In the genomic region with DNA sequence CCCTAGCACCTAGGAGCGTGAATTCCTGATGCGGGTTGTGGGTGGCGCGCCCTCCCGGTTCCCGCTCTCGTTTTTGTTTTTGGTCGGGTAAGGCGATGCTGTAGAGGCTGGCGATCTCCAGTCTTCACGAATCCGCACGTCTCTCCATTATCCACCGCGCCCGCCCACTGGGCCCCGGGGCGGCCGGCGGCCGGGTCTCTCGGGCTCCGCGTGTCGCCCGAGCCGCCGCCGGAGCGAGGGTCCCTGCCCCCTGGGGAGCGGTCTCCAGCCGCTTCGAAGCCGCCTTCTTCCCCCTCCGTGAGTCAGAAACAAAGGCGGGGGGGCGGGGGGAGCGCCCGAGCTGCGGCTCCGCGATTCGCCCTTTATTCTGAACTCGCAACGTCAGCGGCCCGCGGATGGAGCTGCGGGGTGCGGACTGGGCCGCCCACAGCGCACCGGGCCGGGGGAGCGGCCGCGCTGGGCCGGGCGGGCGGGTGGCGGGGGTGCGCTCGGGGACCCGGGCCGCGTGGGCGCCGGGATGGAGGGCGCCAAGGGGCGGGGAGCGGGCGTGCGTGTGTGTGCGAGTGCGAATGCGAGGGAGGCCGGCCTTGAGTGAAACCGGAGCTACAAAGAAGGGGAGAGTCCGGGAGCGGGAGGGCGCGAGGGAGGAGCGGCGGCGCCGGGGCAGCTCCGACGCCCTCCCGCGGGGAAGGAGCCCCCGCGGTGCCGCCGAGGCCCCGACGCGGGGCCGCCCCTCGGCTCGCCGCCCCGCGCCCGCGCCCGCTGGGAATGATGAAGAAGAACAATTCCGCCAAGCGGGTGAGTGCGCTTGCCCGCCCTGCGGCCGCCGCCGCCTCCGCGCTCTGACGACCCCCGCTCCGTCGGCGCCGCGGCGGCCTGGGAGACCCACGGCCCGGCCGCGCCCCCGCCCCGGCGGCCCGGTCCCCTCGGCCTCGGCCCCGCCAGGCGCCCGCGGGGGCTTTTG, we compare ENCODE assay signal across 8 cellular contexts. TPM values are rescaled to one million over a fixed set of nuclear protein-coding genes. Genes with fewer than 3 reads are reported as not detected.
DNase-seq lines count a peak whose midpoint lies in the region; ATAC-seq and TF ChIP-seq lines count a peak whose summit lies in the region.

A gene with protein sequence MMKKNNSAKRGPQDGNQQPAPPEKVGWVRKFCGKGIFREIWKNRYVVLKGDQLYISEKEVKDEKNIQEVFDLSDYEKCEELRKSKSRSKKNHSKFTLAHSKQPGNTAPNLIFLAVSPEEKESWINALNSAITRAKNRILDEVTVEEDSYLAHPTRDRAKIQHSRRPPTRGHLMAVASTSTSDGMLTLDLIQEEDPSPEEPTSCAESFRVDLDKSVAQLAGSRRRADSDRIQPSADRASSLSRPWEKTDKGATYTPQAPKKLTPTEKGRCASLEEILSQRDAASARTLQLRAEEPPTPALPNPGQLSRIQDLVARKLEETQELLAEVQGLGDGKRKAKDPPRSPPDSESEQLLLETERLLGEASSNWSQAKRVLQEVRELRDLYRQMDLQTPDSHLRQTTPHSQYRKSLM (plus strand): TSS at position 427 of the 964 bp plus-strand sequence. CDS start 342 bp downstream, at position 769.

- peak within 1 kb of the TSS; percentile 89 for H3K14ac ChIP-seq in H9 (ENCODE audit: insufficient read depth, low read length)

- H3K27me3 ChIP-seq in DOHH2 (ENCODE audit: control insufficient read depth, low read length) (no peaks in the 10 kb centered on the region), H9 (ENCODE audit: insufficient read depth, low read length) (no peaks in the 10 kb centered on the region; the same call in 1 of the 2 replicates), layer of hippocampus (ENCODE audit: control insufficient read depth, insufficient read depth, low read length) (no peaks in the 10 kb centered on the region)

- no peak within 1 kb of the TSS for H2BK20ac ChIP-seq in H9 (ENCODE audit: low read depth, low read length, poor library complexity, severe bottlenecking)

- H2AK5ac ChIP-seq in H9 (ENCODE audit: insufficient read length, low read length) = no peak within 1 kb of the TSS

- H3K36me3 ChIP-seq in DOHH2 (ENCODE audit: control insufficient read depth, low read length) = peaks cover 43% of the 10 kb centered on the region

- no peak within 1 kb of the TSS for H2BK5ac ChIP-seq in H9 (ENCODE audit: insufficient read length, low read length)

- H3K27me3 Mint-ChIP-seq in H9 (ENCODE audit: low read depth) = peaks cover 10% of the 10 kb centered on the region
- H3K27me3 Mint-ChIP-seq in chondrocyte (ENCODE audit: low read depth) = no peaks in the 10 kb centered on the region

- DNase-seq in H9 = peak; percentile 59
- DNase-seq in NCI-H2081 (lab: John Stamatoyannopoulos, UW) = peak; percentile 87 to 89
- peak; percentile 87 to 88 for DNase-seq in activated CD4-positive, alpha-beta T cell treated with anti-CD3 and anti-CD28 coated beads for 4 hours
- DNase-seq in chondrocyte (ENCODE audit: low spot score) = no peak
- peak; percentile 74 for DNase-seq in stimulated activated CD4-positive, alpha-beta T cell treated with anti-CD3 and anti-CD28 coated beads, Interleukin-1b, Interleukin-23, amount 100 ng/mL, for 48 hours

- H3K4me1 Mint-ChIP-seq in H9 (peaks cover 23 to 27% of the 10 kb centered on the region in 2 experiments), chondrocyte (ENCODE audit: low read depth) (peaks cover 52% of the 10 kb centered on the region)

- no peak within 1 kb of the TSS for H3K23ac ChIP-seq in H9 (ENCODE audit: insufficient read length, low read depth, low read length)

- H3K79me2 ChIP-seq in DOHH2 (ENCODE audit: control insufficient read depth, low read length) (peaks cover 62% of the 10 kb centered on the region), H9 (ENCODE audit: insufficient read depth, low read length) (0 out of 2 replicates have a peak, but pooled peaks cover 4% of the 10 kb centered on the region)

- H3K36me3 Mint-ChIP-seq in H9 (ENCODE audit: insufficient read depth in 1 of 3, low read depth in 3 of 3) (peaks cover 20 to 27% (median 23%) of the 10 kb centered on the region in 3 experiments), chondrocyte (ENCODE audit: low read depth) (peaks cover 19% of the 10 kb centered on the region)

- H3K4me2 ChIP-seq in DOHH2 (ENCODE audit: low read length) (peak within 1 kb of the TSS; percentile 95), H9 (ENCODE audit: insufficient read depth, insufficient read length, low read length) (peak within 1 kb of the TSS; percentile 74)

- H4K8ac ChIP-seq in H9 (replicated peaks; ENCODE audit: insufficient read length, low read depth, low read length) = no peak within 1 kb of the TSS

- no peak within 1 kb of the TSS for H3K56ac ChIP-seq in H9 (ENCODE audit: insufficient read length, low read depth, low read length)

- H2BK12ac ChIP-seq in H9 (ENCODE audit: insufficient read length, low read depth, low read length) = no peak within 1 kb of the TSS

- no peak within 1 kb of the TSS for H4K91ac ChIP-seq in H9 (ENCODE audit: insufficient read length, low read depth, low read length)

- H3K9me3 Mint-ChIP-seq in H9 (peaks cover 0 to 2% of the 10 kb centered on the region in 2 experiments; a peak in 1 of 5 replicates), chondrocyte (ENCODE audit: low read depth) (no peaks in the 10 kb centered on the region)

- H3K4me3 Mint-ChIP-seq in H9 = peak within 1 kb of the TSS; percentile 86 to 96
- H3K4me3 Mint-ChIP-seq in chondrocyte (ENCODE audit: unreplicated experiment) = peak within 1 kb of the TSS; percentile 91

- H4K20me1 ChIP-seq in DOHH2 (ENCODE audit: control insufficient read depth, insufficient read depth, low read depth, low read length) (no peaks in the 10 kb centered on the region), H9 (ENCODE audit: control insufficient read depth, insufficient read depth, insufficient read length) (no peaks in the 10 kb centered on the region)

- no peaks in the 10 kb centered on the region for H3K79me1 ChIP-seq in H9 (ENCODE audit: insufficient read depth, low read depth, low read length, poor library complexity, severe bottlenecking)

- no peak for TF ChIP-seq CTCF in DOHH2 (IDR thresholded peaks at IDR 0.05; ENCODE audit: low read depth, low read length, poor library complexity, severe bottlenecking)
- no peak for TF ChIP-seq CTCF in H9 (conservative IDR thresholded peaks at IDR 0.05)
- TF ChIP-seq CTCF in chondrocyte (IDR thresholded peaks at IDR 0.05) = no peak

- H3K4ac ChIP-seq in H9 (ENCODE audit: low read depth, low read length) = no peak within 1 kb of the TSS; the same call in 1 of the 2 replicates

- H3K9me3 ChIP-seq in DOHH2 (ENCODE audit: control insufficient read depth, insufficient read depth, low read length) = no peaks in the 10 kb centered on the region
- no peaks in the 10 kb centered on the region for H3K9me3 ChIP-seq in H9 (ENCODE audit: control insufficient read depth, low read depth, low read length)

- H3K4me1 ChIP-seq in DOHH2 (ENCODE audit: control insufficient read depth, low read length) (peaks cover 69% of the 10 kb centered on the region), H9 (ENCODE audit: insufficient read depth, low read length) (peaks cover 4% of the 10 kb centered on the region; the same call in 1 of the 2 replicates)

- H3K9me2 ChIP-seq in DOHH2 (replicated peaks; ENCODE audit: control insufficient read depth, low read length) = no peaks in the 10 kb centered on the region

- H4K5ac ChIP-seq in H9 (ENCODE audit: insufficient read length, low read depth, low read length) = no peak within 1 kb of the TSS

- H3F3A ChIP-seq in DOHH2 (ENCODE audit: control insufficient read depth, insufficient read depth) = peaks cover 31% of the 10 kb centered on the region

- H2BK120ac ChIP-seq in H9 (ENCODE audit: low read depth, low read length, poor library complexity, severe bottlenecking) = no peak within 1 kb of the TSS

- no peak within 1 kb of the TSS for H2BK15ac ChIP-seq in H9 (ENCODE audit: low read depth, low read length)

- WGBS in H9 (ENCODE audit: extremely low coverage, insufficient read length, low lambda C conversion rate) = no CpG with 5 or more reads among the region's 138 CpGs

- peak within 1 kb of the TSS in 1 of 3 experiments; percentile 82; a peak in 2 of 7 replicates for H3K27ac Mint-ChIP-seq in H9
- H3K27ac Mint-ChIP-seq in chondrocyte (ENCODE audit: unreplicated experiment) = peak within 1 kb of the TSS; percentile 92

- peak within 1 kb of the TSS; percentile 74 for H3K9ac ChIP-seq in H9 (ENCODE audit: extremely low read depth, insufficient read length, low read length)

- H3T11ph ChIP-seq in H9 (ENCODE audit: low read length) = no peak within 1 kb of the TSS

- no peak within 1 kb of the TSS for H2AFZ ChIP-seq in H9 (ENCODE audit: low read length)

- peak within 1 kb of the TSS; percentile 88 for H3K4me3 ChIP-seq in DOHH2 (ENCODE audit: low read length)

- H3K27ac ChIP-seq in DOHH2 (ENCODE audit: low read depth, low read length) = peak within 1 kb of the TSS; percentile 97
- H3K27ac ChIP-seq in H9 (ENCODE audit: insufficient read length, low read depth, low read length) = no peak within 1 kb of the TSS
- peak within 1 kb of the TSS; percentile 78 for H3K27ac ChIP-seq in layer of hippocampus (ENCODE audit: low read depth, low read length)

- H3K23me2 ChIP-seq in H9 (ENCODE audit: insufficient read length, low read depth, low read length, poor library complexity, severe bottlenecking) = peaks cover 17% of the 10 kb centered on the region

- H3K18ac ChIP-seq in H9 (ENCODE audit: insufficient read length, low read depth, low read length) = peak within 1 kb of the TSS; percentile 88

- no peak for ATAC-seq in HG02938 (IDR thresholded peaks at IDR 0.05; ENCODE audit: unreplicated experiment)

RNA-seq across cellular contexts. Expression of the gene that starts here (rescaled TPM):
- total RNA-seq in H9 (2021) (47.6 and 48.1 TPM in 2 replicates), chondrocyte (40.7 to 55.4 TPM (median 52.5 TPM) in 3 replicates)
